10 cellular contexts compared by ENCODE assay signal in the genomic region with DNA sequence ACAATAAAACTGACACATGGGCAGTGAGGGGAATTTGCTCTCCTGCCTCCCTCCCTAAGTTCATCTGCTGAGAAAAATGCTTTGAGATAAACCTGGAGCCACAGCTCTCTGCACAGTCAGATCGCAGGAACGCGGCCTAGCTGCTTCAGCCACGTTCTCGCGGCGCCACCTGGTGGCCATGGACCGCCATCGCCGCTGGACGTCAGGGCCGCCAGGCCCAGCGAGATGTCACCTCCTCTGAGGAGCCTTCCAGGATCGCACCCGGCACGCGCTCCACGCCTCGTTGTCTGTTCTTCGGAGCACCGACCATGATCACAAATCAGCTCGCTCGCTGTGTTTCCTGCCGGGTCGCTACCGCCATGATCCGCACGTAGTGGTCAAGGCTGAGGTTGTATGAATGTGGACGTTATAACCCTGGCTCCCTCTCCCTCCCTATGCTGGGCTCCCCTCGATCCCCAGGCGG. TPM values are rescaled to one million over a fixed set of nuclear protein-coding genes. Genes with fewer than 3 reads are reported as not detected.
A peak's percentile ranks its signal among the peaks of the same experiment; 100 is the strongest.
DNase-seq lines count a peak whose midpoint lies in the region; ATAC-seq and TF ChIP-seq lines count a peak whose summit lies in the region.
"Had no signal": no experiment of that assay in that cellular context is flagged by ENCODE, and none has a peak within 500 bp of the region (broad histone marks: within the 10 kb centered on the region; RNA-seq: fewer than 3 reads in every experiment).

No MANE protein-coding gene starts in this region.

- no peak overlapping the region for H2AFZ ChIP-seq in MM.1S (ENCODE audit: low read length)

- H3K4me1 Mint-ChIP-seq in nephron progenitor cell, result no peaks in the 10 kb centered on the region

- peaks cover 3% of the 10 kb centered on the region for H3K36me3 Mint-ChIP-seq in nephron progenitor cell (ENCODE audit: low read depth)

- no peaks in the 10 kb centered on the region for H4K20me1 ChIP-seq in MM.1S (ENCODE audit: insufficient read depth, low read length)

- peaks cover 3% of the 10 kb centered on the region for H3K27me3 Mint-ChIP-seq in nephron progenitor cell (ENCODE audit: low read depth, poor library complexity)

- H3K4me3 Mint-ChIP-seq in nephron progenitor cell, result no peak overlapping the region

- H3K4me2 ChIP-seq in MM.1S (ENCODE audit: low read depth, low read length), result no peak overlapping the region

- H3K9me3 ChIP-seq in MM.1S (replicated peaks; ENCODE audit: insufficient read depth, low read length) (no peaks in the 10 kb centered on the region), tibial nerve (peaks cover 0 to 5% (median 0%) of the 10 kb centered on the region in 4 donors)

- no peaks in the 10 kb centered on the region for H3K9me2 ChIP-seq in MM.1S (replicated peaks; ENCODE audit: insufficient read depth, low read length)

- no peaks in the 10 kb centered on the region for H3F3A ChIP-seq in MM.1S (ENCODE audit: insufficient read depth, low read length)

- no peaks in the 10 kb centered on the region for H3K27me3 ChIP-seq in MM.1S (replicated peaks; ENCODE audit: insufficient read depth, low read length)
- H3K27me3 ChIP-seq in tibial nerve, result no peaks in the 10 kb centered on the region
- H3K27me3 ChIP-seq: SJSA1 had no signal

- H3K4me1 ChIP-seq in MM.1S (ENCODE audit: low read length) (no peaks in the 10 kb centered on the region), tibial nerve (peaks cover 0 to 8% (median 0%) of the 10 kb centered on the region in 4 donors)
- H3K4me1 ChIP-seq: SJSA1 had no signal

- H3K27ac ChIP-seq in MM.1S (ENCODE audit: low read length) (no peak overlapping the region), tibial nerve (no peak overlapping the region)
- H3K27ac ChIP-seq: SJSA1 had no signal

- H3K4me3 ChIP-seq in MM.1S (ENCODE audit: low read length) (no peak overlapping the region), epithelial cell of proximal tubule (ENCODE audit: low read depth, low read length) (no peak overlapping the region), tibial nerve (no peak overlapping the region)
- H3K4me3 ChIP-seq: SJSA1 had no signal

- TF ChIP-seq EP300 in tibial nerve (IDR thresholded peaks at IDR 0.05), result no peak

- no peak overlapping the region for H3K9ac ChIP-seq in MM.1S (ENCODE audit: low read length)

- no peaks in the 10 kb centered on the region for H3K79me2 ChIP-seq in MM.1S (ENCODE audit: low read length)

- DNase-seq in Daoy (ENCODE audit: low read depth), result peak; percentile 83
- peak; percentile 14 for DNase-seq in MM.1S
- DNase-seq in activated CD8-positive, alpha-beta memory T cell treated with anti-CD3 and anti-CD28 coated beads, Interleukin-2, amount 50 U/mL, for 48 hours, result peak; percentile 91
- no peak for DNase-seq in epithelial cell of proximal tubule (ENCODE audit: low read depth)
- DNase-seq in nephron progenitor cell, result peak; percentile 28
- peak in 1 of 2 donors; percentile 28 for DNase-seq in tibial nerve (ENCODE audit: low spot score in 2 of 2)

- H3K27ac Mint-ChIP-seq in nephron progenitor cell, result no peak overlapping the region

- ATAC-seq in HG02610 (IDR thresholded peaks at IDR 0.05; ENCODE audit: unreplicated experiment) (no peak), GM21786 (IDR thresholded peaks at IDR 0.05; ENCODE audit: unreplicated experiment) (no peak)

- H3K36me3 ChIP-seq in MM.1S (replicated peaks; ENCODE audit: insufficient read depth, low read length) (no peaks in the 10 kb centered on the region), tibial nerve (no peaks in the 10 kb centered on the region)
- H3K36me3 ChIP-seq: SJSA1 had no signal

- TF ChIP-seq CTCF in MM.1S (IDR thresholded peaks at IDR 0.05; ENCODE audit: low read length) (peak; percentile 61), epithelial cell of proximal tubule (conservative IDR thresholded peaks at IDR 0.05; ENCODE audit: low read depth, low read length) (peak; percentile 52), nephron progenitor cell (IDR thresholded peaks at IDR 0.05) (peak; percentile 30), tibial nerve (IDR thresholded peaks at IDR 0.05) (peak; percentile 35 to 61 (median 45))

- no peak for TF ChIP-seq POLR2A in tibial nerve (IDR thresholded peaks at IDR 0.05)

- H3K9me3 Mint-ChIP-seq in nephron progenitor cell, result peaks cover 88% of the 10 kb centered on the region

- 3 to 8% methylated on average over 26 to 28 of the region's 31 CpGs for WGBS in tibial nerve, 2 donors

RNA-seq across cellular contexts. Expression of a gene that starts 20.6 kb away (rescaled TPM):
- total RNA-seq in Daoy (2014; rRNA removed; shearing (Covaris generic)), result not detected in 2 replicates
- total RNA-seq in epithelial cell of proximal tubule (not detected in 2 replicates), tibial nerve (not detected)
- total RNA-seq: SJSA1, subcutaneous adipose tissue had no signal

RNA-seq across cellular contexts. Expression of a gene that starts 45.8 kb away (rescaled TPM):
- not detected in 2 replicates for total RNA-seq in Daoy (2014; rRNA removed; shearing (Covaris generic))
- total RNA-seq in epithelial cell of proximal tubule, result not detected in 2 replicates
- total RNA-seq in tibial nerve, result not detected
- total RNA-seq: SJSA1, subcutaneous adipose tissue had no signal
